Comparison of ENCODE assay signal across 16 cellular contexts in the genomic region with DNA sequence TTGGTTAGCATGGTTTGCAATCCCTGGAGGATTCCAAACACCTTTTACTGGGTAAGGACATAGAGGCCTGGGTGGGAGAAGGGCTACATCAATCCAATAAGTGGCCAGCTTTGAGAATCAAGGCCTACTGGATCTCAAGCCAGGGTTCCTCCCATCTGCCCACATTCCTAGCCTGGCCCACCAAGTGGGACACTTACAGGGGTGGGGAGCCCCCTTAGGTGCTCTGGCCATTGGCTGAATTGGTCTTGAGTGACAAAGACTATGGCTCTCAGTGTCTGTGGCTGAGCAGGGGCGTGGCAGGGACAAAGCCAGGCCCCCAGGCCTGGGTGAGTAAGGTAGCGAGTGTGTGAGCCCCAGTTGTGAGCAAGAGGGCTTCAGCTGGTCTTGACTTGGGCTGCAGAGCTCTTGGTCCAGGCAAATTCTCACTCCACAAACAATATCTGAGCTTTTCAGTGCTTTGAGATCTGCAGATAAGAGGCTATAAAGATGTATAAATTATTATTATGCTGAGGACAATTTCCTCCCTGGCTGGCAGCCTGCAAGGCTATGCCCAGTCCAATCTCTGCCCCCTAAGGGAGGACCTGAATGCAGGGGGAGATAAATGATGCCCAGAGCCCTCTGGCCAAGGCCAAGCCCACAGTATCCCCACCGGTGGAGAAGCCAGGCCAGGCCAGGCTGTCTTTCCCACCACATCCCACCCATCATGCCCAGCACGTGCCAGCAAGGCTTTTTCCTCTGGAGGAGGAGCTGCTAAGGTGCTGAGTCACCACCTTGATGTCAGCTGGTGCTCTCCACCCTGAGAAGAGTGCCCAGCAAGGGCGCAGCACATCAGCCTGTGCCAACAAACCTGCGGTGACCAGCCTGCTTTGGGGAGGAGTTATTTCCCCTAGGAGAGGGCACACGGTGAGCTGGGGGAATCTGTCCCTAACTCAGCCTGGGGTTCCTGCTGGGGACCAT.
A peak's percentile ranks its signal among the peaks of the same experiment; 100 is the strongest.
DNase-seq lines count a peak whose midpoint lies in the region; ATAC-seq and TF ChIP-seq lines count a peak whose summit lies in the region.
"Had no signal": no experiment of that assay in that cellular context is flagged by ENCODE, and none has a peak within 500 bp of the region (broad histone marks: within the 10 kb centered on the region; RNA-seq: fewer than 3 reads in every experiment).

No MANE protein-coding gene starts in this region.

- no peak overlapping the region for H3K4me3 ChIP-seq in GM23248
- no peak overlapping the region for H3K4me3 ChIP-seq in RWPE2 (ENCODE audit: severe bottlenecking)
- no peak overlapping the region for H3K4me3 ChIP-seq in lung

- in situ Hi-C loops in ACHN (cut with HindIII; ENCODE audit: low pct_ligation_motif_present, low pct_unique_long_range_greater_than_20kb, low sequenced_read_pairs) (no loop called here), GM23248 (cut with MboI) (no loop called here)

- H3K9me3 ChIP-seq in GM23248 (ENCODE audit: low read depth) (no peaks in the 10 kb centered on the region), RWPE2 (ENCODE audit: severe bottlenecking) (no peaks in the 10 kb centered on the region), lung (ENCODE audit: control insufficient read depth in 2 of 2, insufficient read depth in 1 of 2, low read length in 1 of 2) (no peaks in the 10 kb centered on the region)

- H4K20me1 ChIP-seq in GM23248 (ENCODE audit: insufficient read depth), result no peaks in the 10 kb centered on the region

- no peak overlapping the region for H3K9ac ChIP-seq in GM23248

- H3K4me1 ChIP-seq in GM23248 (ENCODE audit: insufficient read depth) (peaks cover 21% of the 10 kb centered on the region), RWPE2 (ENCODE audit: insufficient read depth, poor library complexity, severe bottlenecking) (peaks cover 50% of the 10 kb centered on the region), lung (ENCODE audit: control insufficient read depth in 2 of 2, insufficient read depth in 2 of 2, low read length in 2 of 2) (peaks cover 7 to 9% of the 10 kb centered on the region in 2 donors)

- DNase-seq in ACHN, result peak; percentile 44
- DNase-seq in GM23248, result peak; percentile 39
- DNase-seq in RWPE2 (ENCODE audit: low spot score), result no peak
- DNase-seq in lung (ENCODE audit: low spot score), result peak; percentile 51
- DNase-seq in DMS153 treated with DMSO at 0.1 percent for 48 hours (lab: John Stamatoyannopoulos, UW; ENCODE audit: unreplicated experiment), result no peak
- no peak for DNase-seq in AG08395 (ENCODE audit: low spot score)
- no peak for DNase-seq in hypothalamus (lab: John Stamatoyannopoulos, UW)
- DNase-seq: activated CD4-positive, CD25-positive, alpha-beta regulatory T cell treated with anti-CD3 and anti-CD28 coated beads, Interleukin-2, amount 50 U/mL, for 72 hours; CD4-positive, alpha-beta memory T cell; foreskin melanocyte; naive B cell; NCI-H187 treated with DMSO at 0.1 percent for 48 hours; NCI-H82; right cardiac atrium; stimulated activated naive CD4-positive, alpha-beta T cell treated with Interleukin-2 at 50 U/mL for 16 hours had no signal

- H3K27ac ChIP-seq in GM23248, result no peak overlapping the region
- H3K27ac ChIP-seq in RWPE2 (ENCODE audit: poor library complexity, severe bottlenecking), result peak overlapping the region; percentile 97
- H3K27ac ChIP-seq in lung (ENCODE audit: low read depth in 1 of 2, low read length in 1 of 2), result no peak overlapping the region

- no peak overlapping the region for H3K4me2 ChIP-seq in GM23248 (ENCODE audit: unreplicated experiment)

- ATAC-seq in RWPE2 (ENCODE audit: low read depth) (peak; percentile 28; the same call in 1 of the 3 replicates), lung (ENCODE audit: insufficient read depth, low FRiP score) (no peak)
- ATAC-seq: activated T-helper 17 cell treated with anti-CD3 and anti-CD28 coated beads, Interleukin-2, amount 50 U/mL, for 72 hours had no signal

- peaks cover 25% of the 10 kb centered on the region for H3F3A ChIP-seq in GM23248 (ENCODE audit: insufficient read depth)

- H3K79me2 ChIP-seq in GM23248 (ENCODE audit: insufficient read depth), result no peaks in the 10 kb centered on the region

- no peaks in the 10 kb centered on the region for H3K9me2 ChIP-seq in GM23248 (ENCODE audit: insufficient read depth)

- TF ChIP-seq CTCF in RWPE2 (IDR thresholded peaks at IDR 0.05; ENCODE audit: poor library complexity, severe bottlenecking) (no peak), lung (IDR thresholded peaks at IDR 0.05; ENCODE audit: control extremely low read depth, extremely low read depth) (no peak)

- no peaks in the 10 kb centered on the region for H3K36me3 ChIP-seq in GM23248 (ENCODE audit: low read depth)
- no peaks in the 10 kb centered on the region for H3K36me3 ChIP-seq in RWPE2 (ENCODE audit: low read depth)
- H3K36me3 ChIP-seq in lung (ENCODE audit: control insufficient read depth in 2 of 2, insufficient read depth in 2 of 2, low read length in 2 of 2), result no peaks in the 10 kb centered on the region

- WGBS in GM23248 (ENCODE audit: low coverage in 1 of 2, low lambda C conversion rate in 2 of 2, missing lambda C conversion rate in 2 of 2), 2 experiments, result 70 to 74% methylated on average over 7 of the region's 7 CpGs
- 67 to 73% methylated on average over 7 of the region's 7 CpGs for WGBS in lung, 2 donors

- H2AFZ ChIP-seq in GM23248, result no peak overlapping the region

- H3K27me3 ChIP-seq in GM23248 (replicated peaks; ENCODE audit: insufficient read depth) (no peaks in the 10 kb centered on the region), RWPE2 (ENCODE audit: insufficient read depth, poor library complexity, severe bottlenecking) (no peaks in the 10 kb centered on the region), lung (ENCODE audit: control insufficient read depth, insufficient read depth) (no peaks in the 10 kb centered on the region)

Comparison
In these comparisons a context has a peak if more than half of its experiments do, and no peak if none do; other contexts are left out.
1. DNase-seq: peak in ACHN (single experiment), GM23248 (single experiment) and lung (single experiment); none in RWPE2 (single experiment), DMS153 treated with DMSO at 0.1 percent for 48 hours (single experiment), AG08395 (single experiment) and hypothalamus (0 of 51).